In the genomic region with DNA sequence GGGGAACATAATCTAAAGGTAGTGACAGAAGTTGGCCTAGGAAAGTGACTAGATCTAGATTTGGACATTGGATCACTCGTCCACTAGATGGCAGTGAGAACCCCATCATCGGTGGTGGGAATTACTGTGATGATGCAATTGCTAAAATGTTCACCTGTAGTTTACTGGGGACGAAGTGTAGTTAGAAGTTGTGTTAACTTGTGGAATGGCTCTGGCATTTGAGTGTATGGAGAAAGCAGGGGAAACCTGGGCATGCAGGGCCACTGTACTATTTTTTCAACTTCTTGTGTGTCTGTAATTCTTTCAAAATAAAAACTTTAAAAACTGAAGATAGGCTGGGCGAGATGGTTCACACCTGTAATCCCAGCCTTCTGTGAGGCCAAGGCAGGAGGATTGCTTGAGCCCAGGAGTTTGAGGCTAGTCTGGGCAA, we compare ENCODE assay signal across 8 cellular contexts.
DNase-seq lines count a peak whose midpoint lies in the region; ATAC-seq and TF ChIP-seq lines count a peak whose summit lies in the region.

No MANE protein-coding gene starts in this region.

- ATAC-seq in HG02870 (IDR thresholded peaks at IDR 0.05; ENCODE audit: unreplicated experiment), result peak; percentile 79

- H3K27ac ChIP-seq in WERI-Rb-1, result no peak overlapping the region
- H3K27ac ChIP-seq in breast epithelium, result no peak overlapping the region

- H3K36me3 ChIP-seq in WERI-Rb-1, result no peaks in the 10 kb centered on the region
- no peaks in the 10 kb centered on the region for H3K36me3 ChIP-seq in breast epithelium
- no peaks in the 10 kb centered on the region for H3K36me3 ChIP-seq in kidney epithelial cell (ENCODE audit: control insufficient read depth, insufficient read depth, low read length)

- peak; percentile 57 for DNase-seq in NCI-H1436 (lab: John Stamatoyannopoulos, UW)
- DNase-seq in NCI-H1436 treated with DMSO at 0.1 percent for 48 hours (lab: John Stamatoyannopoulos, UW), result no peak
- DNase-seq in NCI-H2107 treated with DMSO at 0.1 percent for 48 hours (lab: John Stamatoyannopoulos, UW; ENCODE audit: unreplicated experiment), result peak; percentile 50
- peak; percentile 63 for DNase-seq in WERI-Rb-1
- peak in 1 of 2 donors; percentile 37 for DNase-seq in breast epithelium (ENCODE audit: low spot score in 2 of 2)
- no peak for DNase-seq in kidney epithelial cell (ENCODE audit: low read depth)
- DNase-seq in stimulated activated CD4-positive, alpha-beta T cell treated with anti-CD3 and anti-CD28 coated beads, Interleukin-4, amount 100 ng/mL, for 1 hour, result peak; percentile 46

- TF ChIP-seq POLR2A in breast epithelium (IDR thresholded peaks at IDR 0.05), result no peak

- no peaks in the 10 kb centered on the region for H3K9me3 ChIP-seq in WERI-Rb-1 (ENCODE audit: severe bottlenecking)
- H3K9me3 ChIP-seq in breast epithelium, result no peaks in the 10 kb centered on the region

- intact Hi-C loops in breast epithelium (cut with DNase I; ENCODE audit: low total_unique reads), result no loop called here

- H3K4me3 ChIP-seq in WERI-Rb-1 (ENCODE audit: low read depth, low read length) (no peak overlapping the region), breast epithelium (no peak overlapping the region), kidney epithelial cell (ENCODE audit: low read depth, low read length) (no peak overlapping the region)

- H3K4me1 ChIP-seq in breast epithelium, result no peaks in the 10 kb centered on the region

- H3K27me3 ChIP-seq in WERI-Rb-1 (ENCODE audit: insufficient read depth, low read depth, severe bottlenecking) (no peaks in the 10 kb centered on the region), breast epithelium (no peaks in the 10 kb centered on the region), kidney epithelial cell (ENCODE audit: control insufficient read depth, insufficient read depth, low read length) (peaks cover 2% of the 10 kb centered on the region)

- TF ChIP-seq CTCF in WERI-Rb-1 (IDR thresholded peaks at IDR 0.05; ENCODE audit: low read depth, low read length) (peak; percentile 75), breast epithelium (IDR thresholded peaks at IDR 0.05) (peak; percentile 57 to 81 (median 77)), kidney epithelial cell (IDR thresholded peaks at IDR 0.05; ENCODE audit: insufficient read depth, low read length, poor library complexity, severe bottlenecking) (peak; percentile 72)

Comparison
In these comparisons a context has a peak if more than half of its experiments do, and no peak if none do; other contexts are left out.
1. DNase-seq: peak in NCI-H1436 (single experiment), NCI-H2107 treated with DMSO at 0.1 percent for 48 hours (single experiment), WERI-Rb-1 (single experiment) and stimulated activated CD4-positive, alpha-beta T cell treated with anti-CD3 and anti-CD28 coated beads, Interleukin-4, amount 100 ng/mL, for 1 hour (single experiment); none in NCI-H1436 treated with DMSO at 0.1 percent for 48 hours (single experiment) and kidney epithelial cell (single experiment).
2. Peak in every context shown above with its lines, with median percentiles within 50 percentile points of each other: CTCF ChIP-seq.